In the genomic region with DNA sequence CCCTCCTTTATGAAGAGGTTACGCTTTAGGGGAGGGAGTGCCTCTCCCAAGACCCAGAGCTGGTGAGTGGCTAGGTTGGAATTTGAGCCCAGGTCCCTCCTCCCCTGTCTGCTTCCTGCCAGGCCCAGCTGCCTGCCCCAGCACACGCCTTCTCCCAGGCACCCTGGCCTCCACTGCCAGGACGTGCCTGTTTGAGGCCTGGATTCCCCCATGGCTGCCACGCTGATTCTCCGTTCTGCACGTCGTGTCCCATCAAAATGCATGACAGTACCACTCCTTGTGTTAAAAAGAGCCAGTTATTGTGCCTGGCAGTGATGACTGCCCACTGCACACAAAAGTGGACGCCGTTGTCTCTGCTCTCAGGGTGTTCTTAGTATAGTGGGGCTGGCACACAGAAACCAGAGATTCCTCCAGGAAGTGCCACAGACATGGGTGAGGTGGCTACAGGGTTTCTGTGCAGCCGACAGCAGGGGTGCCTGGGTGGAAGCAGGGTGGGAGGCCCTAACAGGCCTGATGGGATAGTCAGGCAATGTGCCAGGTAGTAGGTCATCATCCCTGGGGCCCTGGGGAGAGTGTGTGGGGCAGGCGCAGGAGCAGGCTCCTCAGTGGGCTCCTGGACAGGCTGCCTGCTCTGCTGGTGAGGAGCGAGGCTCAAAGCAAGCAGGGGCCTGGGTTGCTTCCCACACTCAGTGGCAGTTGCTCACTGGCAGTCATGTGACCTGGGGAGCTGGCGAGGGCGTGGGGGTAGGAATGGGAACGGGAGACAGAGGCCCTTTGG, we compare ENCODE assay signal across 8 cellular contexts. TPM values are rescaled to one million over a fixed set of nuclear protein-coding genes. Genes with fewer than 3 reads are reported as not detected.
DNase-seq lines count a peak whose midpoint lies in the region; ATAC-seq and TF ChIP-seq lines count a peak whose summit lies in the region.

No MANE protein-coding gene starts in this region.

- peak overlapping the region; percentile 58 for H3K4me3 Mint-ChIP-seq in CD4-positive, alpha-beta T cell
- H3K4me3 Mint-ChIP-seq in type B pancreatic cell = peak overlapping the region; percentile 55

- H3K4me3 ChIP-seq in colonic mucosa (no peak overlapping the region), lung (no peak overlapping the region)

- no peaks in the 10 kb centered on the region for H3K9me3 Mint-ChIP-seq in CD4-positive, alpha-beta T cell
- no peaks in the 10 kb centered on the region for H3K9me3 Mint-ChIP-seq in type B pancreatic cell

- H3K27me3 Mint-ChIP-seq in CD4-positive, alpha-beta T cell = no peaks in the 10 kb centered on the region
- H3K27me3 Mint-ChIP-seq in type B pancreatic cell = no peaks in the 10 kb centered on the region

- no peak for TF ChIP-seq CTCF in CD4-positive, alpha-beta T cell (IDR thresholded peaks at IDR 0.05)
- TF ChIP-seq CTCF in colonic mucosa (IDR thresholded peaks at IDR 0.05) = no peak
- TF ChIP-seq CTCF in lung (IDR thresholded peaks at IDR 0.05; ENCODE audit: control extremely low read depth, extremely low read depth) = no peak
- TF ChIP-seq CTCF in type B pancreatic cell (conservative IDR thresholded peaks at IDR 0.05) = no peak
- no peak for TF ChIP-seq CTCF in GM20000 (IDR thresholded peaks at IDR 0.05; ENCODE audit: extremely low read depth, missing control alignments)

- 43 to 57% methylated on average over 15 of the region's 15 CpGs for WGBS in lung, 2 donors

- CTCF ChIA-PET in CD4-positive, alpha-beta T cell (lab: Charles Lee) = interaction anchor here (1.3 kb wide), 1 partner anchor 33 kb away, joined by 4 read pairs; no protein-coding TSS in a partner anchor

- DNase-seq in CD4-positive, alpha-beta T cell = no peak
- DNase-seq in M059J (ENCODE audit: low read depth) = peak; percentile 93
- peak; percentile 66 for DNase-seq in colonic mucosa
- peak; percentile 78 for DNase-seq in lung (ENCODE audit: low spot score)
- DNase-seq in type B pancreatic cell (ENCODE audit: extremely low spot score, unreplicated experiment) = no peak
- no peak for DNase-seq in GM20000 (ENCODE audit: low spot score)
- DNase-seq in NCI-H146 (lab: John Stamatoyannopoulos, UW) = no peak

- peak overlapping the region; percentile 16 for H3K27ac ChIP-seq in CD4-positive, alpha-beta T cell (ENCODE audit: low read depth, low read length)
- H3K27ac ChIP-seq in colonic mucosa (peak overlapping the region; percentile 63), lung (ENCODE audit: low read depth in 1 of 2, low read length in 1 of 2) (peak overlapping the region; percentile 82 to 89)

- POLR2A ChIA-PET in CD4-positive, alpha-beta T cell (lab: Charles Lee) = interaction anchor here (1.1 to 1.7 kb wide), 4 partner anchors 18 to 26 kb away, joined by 3 to 10 read pairs (median 4); no protein-coding TSS in a partner anchor

- peaks cover 24% of the 10 kb centered on the region for H3K4me1 ChIP-seq in colonic mucosa
- peaks cover 21 to 35% of the 10 kb centered on the region in 2 donors for H3K4me1 ChIP-seq in lung (ENCODE audit: control insufficient read depth in 2 of 2, insufficient read depth in 2 of 2, low read length in 2 of 2)

- H3K9me3 ChIP-seq in CD4-positive, alpha-beta T cell (ENCODE audit: control insufficient read depth, low read length) = no peaks in the 10 kb centered on the region
- H3K9me3 ChIP-seq in colonic mucosa = no peaks in the 10 kb centered on the region
- H3K9me3 ChIP-seq in lung (ENCODE audit: control insufficient read depth in 2 of 2, insufficient read depth in 1 of 2, low read length in 1 of 2) = no peaks in the 10 kb centered on the region

- H3K36me3 ChIP-seq in colonic mucosa (no peaks in the 10 kb centered on the region), lung (ENCODE audit: control insufficient read depth in 2 of 2, insufficient read depth in 2 of 2, low read length in 2 of 2) (peaks cover 0 to 12% of the 10 kb centered on the region in 2 donors)

- intact Hi-C loops in CD4-positive, alpha-beta T cell (cut with DNase I, micrococcal nuclease) = no loop called here
- intact Hi-C loops in colonic mucosa (cut with DNase I) = no loop called here

- H3K36me3 Mint-ChIP-seq in CD4-positive, alpha-beta T cell (ENCODE audit: low read depth) = peaks cover 54% of the 10 kb centered on the region
- H3K36me3 Mint-ChIP-seq in type B pancreatic cell = peaks cover 10% of the 10 kb centered on the region

- peak overlapping the region; percentile 71 for H3K27ac Mint-ChIP-seq in CD4-positive, alpha-beta T cell
- H3K27ac Mint-ChIP-seq in type B pancreatic cell = peak overlapping the region; percentile 98

- H3K27me3 ChIP-seq in CD4-positive, alpha-beta T cell (ENCODE audit: control insufficient read depth, insufficient read depth, low read length) = no peaks in the 10 kb centered on the region
- no peaks in the 10 kb centered on the region for H3K27me3 ChIP-seq in colonic mucosa
- no peaks in the 10 kb centered on the region for H3K27me3 ChIP-seq in lung (ENCODE audit: control insufficient read depth, insufficient read depth)

- H3K9ac ChIP-seq in colonic mucosa (ENCODE audit: low read depth in 2 of 2, low read length in 2 of 2) = peak overlapping the region; percentile 26 to 56

- H3K4me1 Mint-ChIP-seq in CD4-positive, alpha-beta T cell (ENCODE audit: low read depth) = peaks cover 67% of the 10 kb centered on the region
- peaks cover 42% of the 10 kb centered on the region for H3K4me1 Mint-ChIP-seq in type B pancreatic cell (ENCODE audit: unreplicated experiment)

- ATAC-seq in CD4-positive, alpha-beta T cell (ENCODE audit: poor library complexity) = peak; percentile 58
- ATAC-seq in lung (ENCODE audit: insufficient read depth, low FRiP score) = peak; percentile 76
- no peak for ATAC-seq in HG03571 (IDR thresholded peaks at IDR 0.05; ENCODE audit: unreplicated experiment)

RNA-seq across cellular contexts. Expression of a gene that starts 24.2 kb away (rescaled TPM):
- 100 to 1,000 TPM; 181 to 191 TPM for total RNA-seq in CD4-positive, alpha-beta T cell
- total RNA-seq in M059J (2014; rRNA removed; shearing (Covaris generic)) = 22.3 and 27.9 TPM in 2 replicates
- total RNA-seq in colonic mucosa (100 to 1,000 TPM in 1 of 2 donors, 10 to 100 TPM in 1; 93.1 to 102 TPM), lung (100 to 1,000 TPM in 1 of 2 donors, 10 to 100 TPM in 1; 68.3 to 123 TPM), type B pancreatic cell (ENCODE audit: low replicate concordance) (90.8 and 121 TPM in 2 replicates)
- 10 to 100 TPM; 57.8 to 69.8 TPM for polyA plus RNA-seq in lung

RNA-seq across cellular contexts. Expression of a gene that starts 36.0 kb away (rescaled TPM):
- 10 to 100 TPM; 24.1 to 27.7 TPM for total RNA-seq in CD4-positive, alpha-beta T cell
- total RNA-seq in M059J (2014; rRNA removed; shearing (Covaris generic)) = 17.5 and 21.2 TPM in 2 replicates
- total RNA-seq in colonic mucosa = 10 to 100 TPM; 10.4 to 13.2 TPM
- 10 to 100 TPM; 20.8 to 28.3 TPM for total RNA-seq in lung
- 10 to 100 TPM; 12.1 to 16.9 TPM for polyA plus RNA-seq in lung
- total RNA-seq in type B pancreatic cell (ENCODE audit: low replicate concordance) = 34.3 and 38.8 TPM in 2 replicates

Comparison
In these comparisons a context has a peak if more than half of its experiments do, and no peak if none do; other contexts are left out.
1. DNase-seq: peak in M059J (single experiment), colonic mucosa (single experiment) and lung (single experiment); none in CD4-positive, alpha-beta T cell (0 of 10), type B pancreatic cell (single experiment), GM20000 (single experiment) and NCI-H146 (single experiment).
2. H3K27ac ChIP-seq: peak in every context shown above with its lines; median percentile 86 in lung; 63 in colonic mucosa; 16 in CD4-positive, alpha-beta T cell.